8 cellular contexts compared by ENCODE assay signal in genomic region chr11:128299132-128299726, GRCh38.
DNase-seq lines count a peak whose midpoint lies in the region; ATAC-seq and TF ChIP-seq lines count a peak whose summit lies in the region.

No MANE protein-coding gene starts in this region.

- H3K4me3 Mint-ChIP-seq in activated CD8-positive, alpha-beta memory T cell treated with anti-CD3 and anti-CD28 coated beads, Interleukin-2, amount 10 ng/mL, durations not matched to agents 7 days and 5 days = peak overlapping the region; percentile 29
- peak overlapping the region; percentile 17 for H3K4me3 Mint-ChIP-seq in type B pancreatic cell

- peak overlapping the region; percentile 82 for H3K27ac Mint-ChIP-seq in activated CD8-positive, alpha-beta memory T cell treated with anti-CD3 and anti-CD28 coated beads, Interleukin-2, amount 10 ng/mL, durations not matched to agents 7 days and 5 days
- peak overlapping the region; percentile 20 for H3K27ac Mint-ChIP-seq in type B pancreatic cell

- peak overlapping the region; percentile 78 for H3K27ac ChIP-seq in SJCRH30
- H3K27ac ChIP-seq in right atrium auricular region = peak overlapping the region; percentile 27 to 57

- H3K27me3 Mint-ChIP-seq in activated CD8-positive, alpha-beta memory T cell treated with anti-CD3 and anti-CD28 coated beads, Interleukin-2, amount 10 ng/mL, durations not matched to agents 7 days and 5 days = no peaks in the 10 kb centered on the region
- H3K27me3 Mint-ChIP-seq in type B pancreatic cell = peaks cover 2% of the 10 kb centered on the region

- H3K9me3 ChIP-seq in SJCRH30 (replicated peaks) (no peaks in the 10 kb centered on the region), right atrium auricular region (no peaks in the 10 kb centered on the region)

- TF ChIP-seq CTCF in right atrium auricular region (IDR thresholded peaks at IDR 0.05) = no peak
- TF ChIP-seq CTCF in type B pancreatic cell (conservative IDR thresholded peaks at IDR 0.05) = no peak

- no peak for DNase-seq in activated CD8-positive, alpha-beta memory T cell treated with anti-CD3 and anti-CD28 coated beads, Interleukin-2, amount 10 ng/mL, durations not matched to agents 7 days and 5 days
- no peak for DNase-seq in activated CD8-positive, alpha-beta memory T cell treated with anti-CD3 and anti-CD28 coated beads for 24 hours
- peak; percentile 18 to 72 for DNase-seq in SJCRH30
- no peak for DNase-seq in right atrium auricular region (ENCODE audit: low spot score)
- no peak for DNase-seq in type B pancreatic cell (ENCODE audit: extremely low spot score, unreplicated experiment)
- DNase-seq in NCI-H774 (lab: John Stamatoyannopoulos, UW) = no peak
- no peak for DNase-seq in midbrain (lab: John Stamatoyannopoulos, UW)
- no peak for DNase-seq in NK-92 (lab: John Stamatoyannopoulos, UW; ENCODE audit: unreplicated experiment)

- H3K4me1 Mint-ChIP-seq in activated CD8-positive, alpha-beta memory T cell treated with anti-CD3 and anti-CD28 coated beads, Interleukin-2, amount 10 ng/mL, durations not matched to agents 7 days and 5 days = peaks cover 84% of the 10 kb centered on the region
- H3K4me1 Mint-ChIP-seq in type B pancreatic cell (ENCODE audit: unreplicated experiment) = peaks cover 47% of the 10 kb centered on the region

- CTCF ChIA-PET in activated CD8-positive, alpha-beta memory T cell treated with anti-CD3 and anti-CD28 coated beads, Interleukin-2, amount 10 ng/mL, durations not matched to agents 7 days and 5 days (lab: Charles Lee) = interaction anchor here (0.8 to 7.4 kb wide), 8 partner anchors 8 to 333 kb away, joined by 3 to 82 read pairs (median 5); no protein-coding TSS in a partner anchor

- peaks cover 6% of the 10 kb centered on the region for H3K9me3 Mint-ChIP-seq in activated CD8-positive, alpha-beta memory T cell treated with anti-CD3 and anti-CD28 coated beads, Interleukin-2, amount 10 ng/mL, durations not matched to agents 7 days and 5 days (ENCODE audit: low read depth)
- H3K9me3 Mint-ChIP-seq in type B pancreatic cell = peaks cover 5% of the 10 kb centered on the region

- no peaks in the 10 kb centered on the region for H3K27me3 ChIP-seq in SJCRH30
- no peaks in the 10 kb centered on the region for H3K27me3 ChIP-seq in right atrium auricular region

- H3K36me3 ChIP-seq in SJCRH30 (no peaks in the 10 kb centered on the region), right atrium auricular region (no peaks in the 10 kb centered on the region)

- H3K4me3 ChIP-seq in SJCRH30 (peak overlapping the region; percentile 17), right atrium auricular region (no peak overlapping the region)

- peaks cover 30% of the 10 kb centered on the region for H3K36me3 Mint-ChIP-seq in activated CD8-positive, alpha-beta memory T cell treated with anti-CD3 and anti-CD28 coated beads, Interleukin-2, amount 10 ng/mL, durations not matched to agents 7 days and 5 days
- H3K36me3 Mint-ChIP-seq in type B pancreatic cell = no peaks in the 10 kb centered on the region

- H3K4me1 ChIP-seq in SJCRH30 (peaks cover 75% of the 10 kb centered on the region), right atrium auricular region (peaks cover 0 to 23% of the 10 kb centered on the region in 2 donors)

- no peak for ATAC-seq in activated CD8-positive, alpha-beta memory T cell treated with anti-CD3 and anti-CD28 coated beads, Interleukin-2, amount 10 ng/mL, durations not matched to agents 7 days and 5 days

Comparison
In these comparisons a context has a peak if more than half of its experiments do, and no peak if none do; other contexts are left out.
1. DNase-seq: peak in SJCRH30 (2 of 2); none in activated CD8-positive, alpha-beta memory T cell treated with anti-CD3 and anti-CD28 coated beads, Interleukin-2, amount 10 ng/mL, durations not matched to agents 7 days and 5 days (single experiment), activated CD8-positive, alpha-beta memory T cell treated with anti-CD3 and anti-CD28 coated beads for 24 hours (single experiment), right atrium auricular region (single experiment), type B pancreatic cell (single experiment), NCI-H774 (single experiment), midbrain (single experiment) and NK-92 (single experiment).